ENCODE assay signal across 8 cellular contexts in genomic region chr15:42581272-42581730, GRCh38. TPM values are rescaled to one million over a fixed set of nuclear protein-coding genes. Genes with fewer than 3 reads are reported as not detected.
A peak's percentile ranks its signal among the peaks of the same experiment; 100 is the strongest.
DNase-seq lines count a peak whose midpoint lies in the region; TF ChIP-seq lines count a peak whose summit lies in the region.

No MANE protein-coding gene starts in this region.

- no peak overlapping the region for H4K8ac ChIP-seq in H9 (replicated peaks; ENCODE audit: insufficient read length, low read depth, low read length)

- H3K36me3 ChIP-seq in ascending aorta = peaks cover 2 to 5% of the 10 kb centered on the region in 2 donors
- H3K36me3 ChIP-seq in hepatocyte (replicated peaks; ENCODE audit: insufficient read depth, low read depth) = no peaks in the 10 kb centered on the region
- H3K36me3 ChIP-seq in rectal smooth muscle tissue (ENCODE audit: control insufficient read depth, insufficient read depth, low read length) = no peaks in the 10 kb centered on the region
- H3K36me3 ChIP-seq in uterus = no peaks in the 10 kb centered on the region

- H4K91ac ChIP-seq in H9 (ENCODE audit: insufficient read length, low read depth, low read length) = no peak overlapping the region

- H3K27me3 ChIP-seq in H9 (ENCODE audit: insufficient read depth, low read length) = peaks cover 2% of the 10 kb centered on the region; the same call in 1 of the 2 replicates
- no peaks in the 10 kb centered on the region for H3K27me3 ChIP-seq in ascending aorta
- peaks cover 44% of the 10 kb centered on the region for H3K27me3 ChIP-seq in hepatocyte
- H3K27me3 ChIP-seq in rectal smooth muscle tissue (ENCODE audit: control insufficient read depth, insufficient read depth, low read length) = no peaks in the 10 kb centered on the region
- H3K27me3 ChIP-seq in uterus = no peaks in the 10 kb centered on the region

- H3K9me3 ChIP-seq in H9 (ENCODE audit: control insufficient read depth, low read depth, low read length) (no peaks in the 10 kb centered on the region), ascending aorta (no peaks in the 10 kb centered on the region), hepatocyte (ENCODE audit: low read depth) (no peaks in the 10 kb centered on the region), uterus (no peaks in the 10 kb centered on the region)

- H4K20me1 ChIP-seq in H9 (ENCODE audit: control insufficient read depth, insufficient read depth, insufficient read length) (no peaks in the 10 kb centered on the region), hepatocyte (ENCODE audit: insufficient read depth, poor library complexity, severe bottlenecking) (no peaks in the 10 kb centered on the region)

- H3K27ac Mint-ChIP-seq in H9 = peak overlapping the region in 2 of 3 experiments; percentile 7 to 50; a peak in 1 of 7 replicates
- H3K27ac Mint-ChIP-seq in T-helper 2 cell treated with Interferon-gamma antibody and Interleukin-4, amounts not matched to agents 5 μg/mL and 100 μg/mL, for 36 hours = peak overlapping the region; percentile 79

- no peak overlapping the region for H3K27ac ChIP-seq in H9 (ENCODE audit: insufficient read length, low read depth, low read length)
- H3K27ac ChIP-seq in ascending aorta = peak overlapping the region; percentile 77 to 82
- H3K27ac ChIP-seq in hepatocyte = no peak overlapping the region
- peak overlapping the region; percentile 91 for H3K27ac ChIP-seq in rectal smooth muscle tissue (ENCODE audit: low read depth, low read length)
- peak overlapping the region; percentile 77 to 83 for H3K27ac ChIP-seq in uterus

- H3K9me2 ChIP-seq in hepatocyte (replicated peaks; ENCODE audit: insufficient read depth) = no peaks in the 10 kb centered on the region

- H2BK15ac ChIP-seq in H9 (ENCODE audit: low read depth, low read length) = no peak overlapping the region

- no peak overlapping the region for H2AK5ac ChIP-seq in H9 (ENCODE audit: insufficient read length, low read length)

- TF ChIP-seq POLR2A in NB4 (IDR thresholded peaks at IDR 0.05; ENCODE audit: extremely low read depth, insufficient read length) (peak; percentile 42), uterus (IDR thresholded peaks at IDR 0.05) (peak; percentile 36 to 58)

- no peak overlapping the region for H3K56ac ChIP-seq in H9 (ENCODE audit: insufficient read length, low read depth, low read length)

- peaks cover 66% of the 10 kb centered on the region for H3K27me3 Mint-ChIP-seq in H9 (ENCODE audit: low read depth)
- H3K27me3 Mint-ChIP-seq in T-helper 2 cell treated with Interferon-gamma antibody and Interleukin-4, amounts not matched to agents 5 μg/mL and 100 μg/mL, for 36 hours (ENCODE audit: low read depth) = peaks cover 27% of the 10 kb centered on the region

- no peak overlapping the region for H3T11ph ChIP-seq in H9 (ENCODE audit: low read length)

- H3K4me2 ChIP-seq in H9 (ENCODE audit: insufficient read depth, insufficient read length, low read length) (peak overlapping the region; percentile 91), hepatocyte (peak overlapping the region; percentile 82)

- no peaks in the 10 kb centered on the region for H3K9me3 Mint-ChIP-seq in H9
- H3K9me3 Mint-ChIP-seq in T-helper 2 cell treated with Interferon-gamma antibody and Interleukin-4, amounts not matched to agents 5 μg/mL and 100 μg/mL, for 36 hours = no peaks in the 10 kb centered on the region

- H3K4me3 Mint-ChIP-seq in H9 = peak overlapping the region; percentile 67 to 76
- H3K4me3 Mint-ChIP-seq in T-helper 2 cell treated with Interferon-gamma antibody and Interleukin-4, amounts not matched to agents 5 μg/mL and 100 μg/mL, for 36 hours = peak overlapping the region; percentile 89

- DNase-seq in ELF-1 (ENCODE audit: low read depth, low spot score) (peak; percentile 93), H9 (peak; percentile 88), NB4 (ENCODE audit: low read depth) (peak; percentile 88), ascending aorta (ENCODE audit: low spot score in 2 of 2) (peak; percentile 66 to 93), hepatocyte (ENCODE audit: low spot score) (peak; percentile 93), uterus (peak; percentile 81 to 85)
- peak; percentile 78 for DNase-seq in T-helper 2 cell treated with Interferon-gamma antibody and Interleukin-4, amounts not matched to agents 5 μg/mL and 100 μg/mL, for 36 hours (ENCODE audit: low spot score)

- H3K23ac ChIP-seq in H9 (ENCODE audit: insufficient read length, low read depth, low read length) = no peak overlapping the region

- no peak overlapping the region for H2BK20ac ChIP-seq in H9 (ENCODE audit: low read depth, low read length, poor library complexity, severe bottlenecking)

- no CpG with 5 or more reads among the region's 37 CpGs for WGBS in H9 (ENCODE audit: extremely low coverage, insufficient read length, low lambda C conversion rate)
- 4% methylated on average over 37 of the region's 37 CpGs for WGBS in hepatocyte (ENCODE audit: low lambda C conversion rate, missing lambda C conversion rate)

- H2BK120ac ChIP-seq in H9 (ENCODE audit: low read depth, low read length, poor library complexity, severe bottlenecking) = no peak overlapping the region

- H3K9ac ChIP-seq in H9 (ENCODE audit: extremely low read depth, insufficient read length, low read length) = peak overlapping the region; percentile 88
- H3K9ac ChIP-seq in rectal smooth muscle tissue (ENCODE audit: low read length) = peak overlapping the region; percentile 66

- H3K4me1 ChIP-seq in H9 (ENCODE audit: insufficient read depth, low read length) = peaks cover 5% of the 10 kb centered on the region
- peaks cover 5 to 50% of the 10 kb centered on the region in 2 donors for H3K4me1 ChIP-seq in ascending aorta
- H3K4me1 ChIP-seq in hepatocyte (ENCODE audit: insufficient read depth) = peaks cover 6% of the 10 kb centered on the region
- H3K4me1 ChIP-seq in rectal smooth muscle tissue (ENCODE audit: control insufficient read depth, insufficient read depth, low read length) = peaks cover 39% of the 10 kb centered on the region
- peaks cover 14 to 29% of the 10 kb centered on the region in 2 donors for H3K4me1 ChIP-seq in uterus

- peak overlapping the region; percentile 90 for H4K5ac ChIP-seq in H9 (ENCODE audit: insufficient read length, low read depth, low read length)

- H3K4me3 ChIP-seq in NB4 (ENCODE audit: low read depth, low read length) (peak overlapping the region; percentile 45), ascending aorta (peak overlapping the region; percentile 51 to 62), hepatocyte (no peak overlapping the region), rectal smooth muscle tissue (ENCODE audit: low read length) (peak overlapping the region; percentile 68), uterus (peak overlapping the region; percentile 32 to 51)

- intact Hi-C loops in ascending aorta (cut with DNase I) = no loop called here
- intact Hi-C loops in uterus (cut with DNase I; ENCODE audit: low total_unique reads) = no loop called here

- no peak overlapping the region for H3K4ac ChIP-seq in H9 (ENCODE audit: low read depth, low read length)

- H3K36me3 Mint-ChIP-seq in H9 (ENCODE audit: insufficient read depth in 1 of 3, low read depth in 3 of 3) = peaks cover 0 to 3% (median 0%) of the 10 kb centered on the region in 3 experiments; a peak in 1 of 7 replicates
- H3K36me3 Mint-ChIP-seq in T-helper 2 cell treated with Interferon-gamma antibody and Interleukin-4, amounts not matched to agents 5 μg/mL and 100 μg/mL, for 36 hours (ENCODE audit: low read depth) = peaks cover 17% of the 10 kb centered on the region

- H2AFZ ChIP-seq in H9 (ENCODE audit: low read length) (no peak overlapping the region), hepatocyte (peak overlapping the region; percentile 32)

- no peak overlapping the region for H2BK12ac ChIP-seq in H9 (ENCODE audit: insufficient read length, low read depth, low read length)

- H3K79me1 ChIP-seq in H9 (ENCODE audit: insufficient read depth, low read depth, low read length, poor library complexity, severe bottlenecking) = no peaks in the 10 kb centered on the region

- H3K18ac ChIP-seq in H9 (ENCODE audit: insufficient read length, low read depth, low read length) = peak overlapping the region; percentile 94

- peaks cover 6% of the 10 kb centered on the region for H3K23me2 ChIP-seq in H9 (ENCODE audit: insufficient read length, low read depth, low read length, poor library complexity, severe bottlenecking)

- H3K14ac ChIP-seq in H9 (ENCODE audit: insufficient read depth, low read length) = peak overlapping the region; percentile 97

- H2BK5ac ChIP-seq in H9 (ENCODE audit: insufficient read length, low read length) = no peak overlapping the region

- H3K79me2 ChIP-seq in H9 (ENCODE audit: insufficient read depth, low read length) (no peaks in the 10 kb centered on the region), hepatocyte (peaks cover 6% of the 10 kb centered on the region)

- peaks cover 41 to 42% of the 10 kb centered on the region in 2 experiments for H3K4me1 Mint-ChIP-seq in H9
- H3K4me1 Mint-ChIP-seq in T-helper 2 cell treated with Interferon-gamma antibody and Interleukin-4, amounts not matched to agents 5 μg/mL and 100 μg/mL, for 36 hours (ENCODE audit: low read depth) = peaks cover 50% of the 10 kb centered on the region

- no peak for TF ChIP-seq CTCF in H9 (conservative IDR thresholded peaks at IDR 0.05)
- TF ChIP-seq CTCF in NB4 (IDR thresholded peaks at IDR 0.05; ENCODE audit: low read depth, low read length) = no peak
- peak in 1 of 3 experiments; percentile 7 for TF ChIP-seq CTCF in ascending aorta (IDR thresholded peaks at IDR 0.05)
- TF ChIP-seq CTCF in hepatocyte (IDR thresholded peaks at IDR 0.05; ENCODE audit: poor library complexity) = no peak
- peak in 1 of 4 experiments; percentile 4 for TF ChIP-seq CTCF in uterus (IDR thresholded peaks at IDR 0.05)

RNA-seq across cellular contexts. Expression of gene STARD9, which starts 5.9 kb away (rescaled TPM):
- total RNA-seq in H9 (2021) = 5.1 and 6.9 TPM in 2 replicates
- 62.7 TPM for total RNA-seq in ascending aorta
- 1.8 and 3.0 TPM in 2 replicates for total RNA-seq in hepatocyte
- 0.50 and 2.3 TPM in 2 replicates for polyA plus RNA-seq in hepatocyte
- 10 to 100 TPM; 22.8 to 67.2 (median 25.2) TPM for total RNA-seq in uterus

RNA-seq across cellular contexts. Expression of gene HAUS2, which starts 32.7 kb away (rescaled TPM):
- total RNA-seq in H9 (2021) (42.5 and 42.8 TPM in 2 replicates), ascending aorta (92.6 TPM), hepatocyte (20.2 and 36.8 TPM in 2 replicates), uterus (10 to 100 TPM in 2 of 4 donors, 1 to 10 TPM in 2; 3.5 to 28.1 (median 14.6) TPM)
- 9.6 and 15.1 TPM in 2 replicates for polyA plus RNA-seq in hepatocyte

RNA-seq across cellular contexts. Expression of gene LRRC57, which starts 32.7 kb away (rescaled TPM):
- total RNA-seq in H9 (2021) (18.7 and 20.9 TPM in 2 replicates), ascending aorta (1.6 TPM), hepatocyte (19.4 and 19.6 TPM in 2 replicates), uterus (10 to 100 TPM in 3 of 4 donors, 1 to 10 TPM in 1; 8.7 to 27.1 (median 21.9) TPM)
- polyA plus RNA-seq in hepatocyte = 13.7 and 14.1 TPM in 2 replicates

Comparison
In these comparisons a context has a peak if more than half of its experiments do, and no peak if none do; other contexts are left out.
1. H3K27ac ChIP-seq: peak in ascending aorta (2 of 2), rectal smooth muscle tissue (single experiment) and uterus (2 of 2); none in H9 (single experiment) and hepatocyte (single experiment).
2. Peak in every context shown above with its lines, with median percentiles within 50 percentile points of each other: DNase-seq.